In genomic region chr22:39530692-39531331, GRCh38 we compare ENCODE assay signal across 1 cellular context.
TF ChIP-seq lines count a peak whose summit lies in the region.

No MANE protein-coding gene starts in this region.

TF ChIP-seq in H1, 55 proteins besides CTCF, POLR2A, EP300 and RAD21:
- TF ChIP-seq RFX5 (IDR thresholded peaks at IDR 0.05; ENCODE audit: borderline replicate concordance, low read depth, low read length) (no peak), POLR2AphosphoS5 (IDR thresholded peaks at IDR 0.05; ENCODE audit: low read depth, low read length) (peak; percentile 39; the same call in 1 of the 2 replicates), SP1 (IDR thresholded peaks at IDR 0.05; ENCODE audit: low read depth, low read length) (0 out of 2 replicates have a peak, but pooled peaks have one; percentile 33)
